In the genomic region with DNA sequence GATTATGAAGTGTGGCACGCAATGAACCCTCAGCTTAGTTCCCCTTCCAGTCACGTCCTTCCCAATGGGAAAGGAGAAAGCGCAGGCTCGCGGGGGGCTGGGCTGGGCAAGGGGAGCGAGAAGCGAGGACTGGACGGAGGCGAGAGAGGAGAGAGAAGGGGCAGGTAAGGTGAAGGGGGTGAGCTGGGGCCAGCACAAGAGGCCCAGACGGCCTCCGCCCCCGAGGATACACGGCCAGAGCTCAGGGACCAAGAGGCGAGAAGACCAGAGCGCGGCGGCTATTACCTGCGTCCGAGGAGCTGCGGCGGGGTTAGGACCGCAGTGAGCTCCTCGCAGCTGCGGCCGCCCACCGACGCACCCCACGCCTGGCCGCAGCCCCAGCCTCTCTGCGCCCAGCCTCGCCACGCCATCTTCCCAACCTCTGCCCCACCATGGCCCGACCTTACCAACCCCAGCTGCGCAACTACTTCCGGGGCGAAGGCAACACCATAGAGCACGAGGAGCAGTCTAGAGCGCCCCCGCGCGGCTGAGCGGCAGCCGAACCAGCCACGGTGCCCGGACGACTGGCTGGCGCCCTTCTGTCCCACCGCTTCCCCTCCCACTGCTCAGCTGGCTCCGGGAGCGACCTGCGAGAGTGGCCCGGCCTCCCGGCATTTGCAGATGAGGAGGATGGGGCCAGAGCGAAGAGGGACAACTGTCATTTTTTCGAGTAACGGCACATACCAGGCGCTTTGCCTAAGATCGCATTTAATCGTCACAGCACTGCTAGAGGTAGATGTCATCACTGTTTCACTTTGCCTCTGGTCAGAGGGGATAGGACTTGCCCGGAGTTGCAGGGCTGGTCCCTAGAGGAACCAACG, we compare ENCODE assay signal across 1 cellular context.
A peak's percentile ranks its signal among the peaks of the same experiment; 100 is the strongest.
TF ChIP-seq lines count a peak whose summit lies in the region.

A gene with protein sequence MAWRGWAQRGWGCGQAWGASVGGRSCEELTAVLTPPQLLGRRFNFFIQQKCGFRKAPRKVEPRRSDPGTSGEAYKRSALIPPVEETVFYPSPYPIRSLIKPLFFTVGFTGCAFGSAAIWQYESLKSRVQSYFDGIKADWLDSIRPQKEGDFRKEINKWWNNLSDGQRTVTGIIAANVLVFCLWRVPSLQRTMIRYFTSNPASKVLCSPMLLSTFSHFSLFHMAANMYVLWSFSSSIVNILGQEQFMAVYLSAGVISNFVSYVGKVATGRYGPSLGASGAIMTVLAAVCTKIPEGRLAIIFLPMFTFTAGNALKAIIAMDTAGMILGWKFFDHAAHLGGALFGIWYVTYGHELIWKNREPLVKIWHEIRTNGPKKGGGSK (minus strand): TSS at position 444 of the 860 bp plus-strand sequence. CDS start 34 bp downstream, at position 410.

TF ChIP-seq in HepG2, 621 proteins besides CTCF, POLR2A, EP300 and RAD21 (continued from another document and continues in another):
- TF ChIP-seq, protein P1, sequence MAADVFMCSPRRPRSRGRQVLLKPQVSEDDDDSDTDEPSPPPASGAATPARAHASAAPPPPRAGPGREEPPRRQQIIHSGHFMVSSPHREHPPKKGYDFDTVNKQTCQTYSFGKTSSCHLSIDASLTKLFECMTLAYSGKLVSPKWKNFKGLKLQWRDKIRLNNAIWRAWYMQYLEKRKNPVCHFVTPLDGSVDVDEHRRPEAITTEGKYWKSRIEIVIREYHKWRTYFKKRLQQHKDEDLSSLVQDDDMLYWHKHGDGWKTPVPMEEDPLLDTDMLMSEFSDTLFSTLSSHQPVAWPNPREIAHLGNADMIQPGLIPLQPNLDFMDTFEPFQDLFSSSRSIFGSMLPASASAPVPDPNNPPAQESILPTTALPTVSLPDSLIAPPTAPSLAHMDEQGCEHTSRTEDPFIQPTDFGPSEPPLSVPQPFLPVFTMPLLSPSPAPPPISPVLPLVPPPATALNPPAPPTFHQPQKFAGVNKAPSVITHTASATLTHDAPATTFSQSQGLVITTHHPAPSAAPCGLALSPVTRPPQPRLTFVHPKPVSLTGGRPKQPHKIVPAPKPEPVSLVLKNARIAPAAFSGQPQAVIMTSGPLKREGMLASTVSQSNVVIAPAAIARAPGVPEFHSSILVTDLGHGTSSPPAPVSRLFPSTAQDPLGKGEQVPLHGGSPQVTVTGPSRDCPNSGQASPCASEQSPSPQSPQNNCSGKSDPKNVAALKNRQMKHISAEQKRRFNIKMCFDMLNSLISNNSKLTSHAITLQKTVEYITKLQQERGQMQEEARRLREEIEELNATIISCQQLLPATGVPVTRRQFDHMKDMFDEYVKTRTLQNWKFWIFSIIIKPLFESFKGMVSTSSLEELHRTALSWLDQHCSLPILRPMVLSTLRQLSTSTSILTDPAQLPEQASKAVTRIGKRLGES (CRISPR knock-in tag; IDR thresholded peaks at IDR 0.05; ENCODE audit: borderline replicate concordance): no peak
- TF ChIP-seq RBM39 (IDR thresholded peaks at IDR 0.05; ENCODE audit: low read depth, low read length, poor library complexity, severe bottlenecking) (peak; percentile 42), FOSL2 (CRISPR knock-in tag; IDR thresholded peaks at IDR 0.05) (peak; percentile 63), MXD4 (CRISPR knock-in tag; IDR thresholded peaks at IDR 0.05) (peak; percentile 93), MIXL1 (CRISPR knock-in tag; IDR thresholded peaks at IDR 0.05) (peak; percentile 81; the same call in 1 of the 2 replicates), ZFP82 (CRISPR knock-in tag; IDR thresholded peaks at IDR 0.05; ENCODE audit: borderline replicate concordance) (0 out of 2 replicates have a peak, but pooled peaks have one; percentile 68), ZSCAN21 (CRISPR knock-in tag; IDR thresholded peaks at IDR 0.05; ENCODE audit: borderline replicate concordance) (peak; percentile 97), CBFB (CRISPR knock-in tag; IDR thresholded peaks at IDR 0.05) (peak; percentile 92; the same call in 1 of the 2 replicates), ESRRA (CRISPR knock-in tag; IDR thresholded peaks at IDR 0.05; ENCODE audit: low read depth) (peak; percentile 85; the same call in 1 of the 2 replicates), ZNF879 (CRISPR knock-in tag; IDR thresholded peaks at IDR 0.05) (peak; percentile 94; the same call in 1 of the 2 replicates), ARID2 (CRISPR knock-in tag; IDR thresholded peaks at IDR 0.05; ENCODE audit: borderline replicate concordance) (0 out of 2 replicates have a peak, but pooled peaks have one; percentile 22), ZNF776 (CRISPR knock-in tag; IDR thresholded peaks at IDR 0.05) (peak; percentile 57; the same call in 1 of the 2 replicates), NFIB (CRISPR knock-in tag; IDR thresholded peaks at IDR 0.05; ENCODE audit: borderline replicate concordance) (no peak), PRMT3 (CRISPR knock-in tag; IDR thresholded peaks at IDR 0.05; ENCODE audit: borderline replicate concordance, low read depth) (no peak), EZH2 (conservative IDR thresholded peaks at IDR 0.05; ENCODE audit: low read depth, low read length) (no peak), TGIF2 (CRISPR knock-in tag; IDR thresholded peaks at IDR 0.05) (no peak; the same call in 1 of the 2 replicates), ZFX (CRISPR knock-in tag; IDR thresholded peaks at IDR 0.05; ENCODE audit: low read depth) (peak; percentile 97), TARDBP (CRISPR knock-in tag; IDR thresholded peaks at IDR 0.05) (peak; percentile 99), HCFC1 (IDR thresholded peaks at IDR 0.05; ENCODE audit: low read depth, low read length) (peak; percentile 75), ZMYM2 (CRISPR knock-in tag; IDR thresholded peaks at IDR 0.05) (peak; percentile 35; the same call in 1 of the 2 replicates), ARNTL (CRISPR knock-in tag; IDR thresholded peaks at IDR 0.05) (peak; percentile 82; the same call in 1 of the 2 replicates), SALL2 (CRISPR knock-in tag; IDR thresholded peaks at IDR 0.05) (peak; percentile 82), ARNT2 (CRISPR knock-in tag; IDR thresholded peaks at IDR 0.05; ENCODE audit: low read depth) (peak; percentile 69), ZNF772 (CRISPR knock-in tag; IDR thresholded peaks at IDR 0.05) (peak; percentile 92), JUNB (CRISPR knock-in tag; IDR thresholded peaks at IDR 0.05; ENCODE audit: borderline replicate concordance) (no peak), ZNF589 (CRISPR knock-in tag; conservative IDR thresholded peaks at IDR 0.05) (0 out of 2 replicates have a peak, but pooled peaks have one; percentile 54)
- TF ChIP-seq, protein P2, sequence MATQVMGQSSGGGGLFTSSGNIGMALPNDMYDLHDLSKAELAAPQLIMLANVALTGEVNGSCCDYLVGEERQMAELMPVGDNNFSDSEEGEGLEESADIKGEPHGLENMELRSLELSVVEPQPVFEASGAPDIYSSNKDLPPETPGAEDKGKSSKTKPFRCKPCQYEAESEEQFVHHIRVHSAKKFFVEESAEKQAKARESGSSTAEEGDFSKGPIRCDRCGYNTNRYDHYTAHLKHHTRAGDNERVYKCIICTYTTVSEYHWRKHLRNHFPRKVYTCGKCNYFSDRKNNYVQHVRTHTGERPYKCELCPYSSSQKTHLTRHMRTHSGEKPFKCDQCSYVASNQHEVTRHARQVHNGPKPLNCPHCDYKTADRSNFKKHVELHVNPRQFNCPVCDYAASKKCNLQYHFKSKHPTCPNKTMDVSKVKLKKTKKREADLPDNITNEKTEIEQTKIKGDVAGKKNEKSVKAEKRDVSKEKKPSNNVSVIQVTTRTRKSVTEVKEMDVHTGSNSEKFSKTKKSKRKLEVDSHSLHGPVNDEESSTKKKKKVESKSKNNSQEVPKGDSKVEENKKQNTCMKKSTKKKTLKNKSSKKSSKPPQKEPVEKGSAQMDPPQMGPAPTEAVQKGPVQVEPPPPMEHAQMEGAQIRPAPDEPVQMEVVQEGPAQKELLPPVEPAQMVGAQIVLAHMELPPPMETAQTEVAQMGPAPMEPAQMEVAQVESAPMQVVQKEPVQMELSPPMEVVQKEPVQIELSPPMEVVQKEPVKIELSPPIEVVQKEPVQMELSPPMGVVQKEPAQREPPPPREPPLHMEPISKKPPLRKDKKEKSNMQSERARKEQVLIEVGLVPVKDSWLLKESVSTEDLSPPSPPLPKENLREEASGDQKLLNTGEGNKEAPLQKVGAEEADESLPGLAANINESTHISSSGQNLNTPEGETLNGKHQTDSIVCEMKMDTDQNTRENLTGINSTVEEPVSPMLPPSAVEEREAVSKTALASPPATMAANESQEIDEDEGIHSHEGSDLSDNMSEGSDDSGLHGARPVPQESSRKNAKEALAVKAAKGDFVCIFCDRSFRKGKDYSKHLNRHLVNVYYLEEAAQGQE (IDR thresholded peaks at IDR 0.05; ENCODE audit: borderline replicate concordance in 1 of 2, low read depth in 1 of 2, low read length in 2 of 2): peak in 1 of 2 experiments; percentile 65; a peak in 1 of 4 replicates
- TF ChIP-seq, protein P3, sequence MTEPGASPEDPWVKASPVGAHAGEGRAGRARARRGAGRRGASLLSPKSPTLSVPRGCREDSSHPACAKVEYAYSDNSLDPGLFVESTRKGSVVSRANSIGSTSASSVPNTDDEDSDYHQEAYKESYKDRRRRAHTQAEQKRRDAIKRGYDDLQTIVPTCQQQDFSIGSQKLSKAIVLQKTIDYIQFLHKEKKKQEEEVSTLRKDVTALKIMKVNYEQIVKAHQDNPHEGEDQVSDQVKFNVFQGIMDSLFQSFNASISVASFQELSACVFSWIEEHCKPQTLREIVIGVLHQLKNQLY (CRISPR knock-in tag; IDR thresholded peaks at IDR 0.05): no peak
- TF ChIP-seq, protein P4, sequence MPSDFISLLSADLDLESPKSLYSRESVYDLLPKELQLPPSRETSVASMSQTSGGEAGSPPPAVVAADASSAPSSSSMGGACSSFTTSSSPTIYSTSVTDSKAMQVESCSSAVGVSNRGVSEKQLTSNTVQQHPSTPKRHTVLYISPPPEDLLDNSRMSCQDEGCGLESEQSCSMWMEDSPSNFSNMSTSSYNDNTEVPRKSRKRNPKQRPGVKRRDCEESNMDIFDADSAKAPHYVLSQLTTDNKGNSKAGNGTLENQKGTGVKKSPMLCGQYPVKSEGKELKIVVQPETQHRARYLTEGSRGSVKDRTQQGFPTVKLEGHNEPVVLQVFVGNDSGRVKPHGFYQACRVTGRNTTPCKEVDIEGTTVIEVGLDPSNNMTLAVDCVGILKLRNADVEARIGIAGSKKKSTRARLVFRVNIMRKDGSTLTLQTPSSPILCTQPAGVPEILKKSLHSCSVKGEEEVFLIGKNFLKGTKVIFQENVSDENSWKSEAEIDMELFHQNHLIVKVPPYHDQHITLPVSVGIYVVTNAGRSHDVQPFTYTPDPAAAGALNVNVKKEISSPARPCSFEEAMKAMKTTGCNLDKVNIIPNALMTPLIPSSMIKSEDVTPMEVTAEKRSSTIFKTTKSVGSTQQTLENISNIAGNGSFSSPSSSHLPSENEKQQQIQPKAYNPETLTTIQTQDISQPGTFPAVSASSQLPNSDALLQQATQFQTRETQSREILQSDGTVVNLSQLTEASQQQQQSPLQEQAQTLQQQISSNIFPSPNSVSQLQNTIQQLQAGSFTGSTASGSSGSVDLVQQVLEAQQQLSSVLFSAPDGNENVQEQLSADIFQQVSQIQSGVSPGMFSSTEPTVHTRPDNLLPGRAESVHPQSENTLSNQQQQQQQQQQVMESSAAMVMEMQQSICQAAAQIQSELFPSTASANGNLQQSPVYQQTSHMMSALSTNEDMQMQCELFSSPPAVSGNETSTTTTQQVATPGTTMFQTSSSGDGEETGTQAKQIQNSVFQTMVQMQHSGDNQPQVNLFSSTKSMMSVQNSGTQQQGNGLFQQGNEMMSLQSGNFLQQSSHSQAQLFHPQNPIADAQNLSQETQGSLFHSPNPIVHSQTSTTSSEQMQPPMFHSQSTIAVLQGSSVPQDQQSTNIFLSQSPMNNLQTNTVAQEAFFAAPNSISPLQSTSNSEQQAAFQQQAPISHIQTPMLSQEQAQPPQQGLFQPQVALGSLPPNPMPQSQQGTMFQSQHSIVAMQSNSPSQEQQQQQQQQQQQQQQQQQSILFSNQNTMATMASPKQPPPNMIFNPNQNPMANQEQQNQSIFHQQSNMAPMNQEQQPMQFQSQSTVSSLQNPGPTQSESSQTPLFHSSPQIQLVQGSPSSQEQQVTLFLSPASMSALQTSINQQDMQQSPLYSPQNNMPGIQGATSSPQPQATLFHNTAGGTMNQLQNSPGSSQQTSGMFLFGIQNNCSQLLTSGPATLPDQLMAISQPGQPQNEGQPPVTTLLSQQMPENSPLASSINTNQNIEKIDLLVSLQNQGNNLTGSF (CRISPR knock-in tag; IDR thresholded peaks at IDR 0.05): no peak
- TF ChIP-seq, protein P5, sequence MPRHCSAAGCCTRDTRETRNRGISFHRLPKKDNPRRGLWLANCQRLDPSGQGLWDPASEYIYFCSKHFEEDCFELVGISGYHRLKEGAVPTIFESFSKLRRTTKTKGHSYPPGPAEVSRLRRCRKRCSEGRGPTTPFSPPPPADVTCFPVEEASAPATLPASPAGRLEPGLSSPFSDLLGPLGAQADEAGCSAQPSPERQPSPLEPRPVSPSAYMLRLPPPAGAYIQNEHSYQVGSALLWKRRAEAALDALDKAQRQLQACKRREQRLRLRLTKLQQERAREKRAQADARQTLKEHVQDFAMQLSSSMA (CRISPR knock-in tag; IDR thresholded peaks at IDR 0.05): peak; percentile 98
- TF ChIP-seq, protein P6, sequence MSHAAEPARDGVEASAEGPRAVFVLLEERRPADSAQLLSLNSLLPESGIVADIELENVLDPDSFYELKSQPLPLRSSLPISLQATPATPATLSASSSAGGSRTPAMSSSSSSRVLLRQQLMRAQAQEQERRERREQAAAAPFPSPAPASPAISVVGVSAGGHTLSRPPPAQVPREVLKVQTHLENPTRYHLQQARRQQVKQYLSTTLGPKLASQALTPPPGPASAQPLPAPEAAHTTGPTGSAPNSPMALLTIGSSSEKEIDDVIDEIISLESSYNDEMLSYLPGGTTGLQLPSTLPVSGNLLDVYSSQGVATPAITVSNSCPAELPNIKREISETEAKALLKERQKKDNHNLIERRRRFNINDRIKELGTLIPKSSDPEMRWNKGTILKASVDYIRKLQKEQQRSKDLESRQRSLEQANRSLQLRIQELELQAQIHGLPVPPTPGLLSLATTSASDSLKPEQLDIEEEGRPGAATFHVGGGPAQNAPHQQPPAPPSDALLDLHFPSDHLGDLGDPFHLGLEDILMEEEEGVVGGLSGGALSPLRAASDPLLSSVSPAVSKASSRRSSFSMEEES (CRISPR knock-in tag; IDR thresholded peaks at IDR 0.05): peak; percentile 85
- TF ChIP-seq, protein P7, sequence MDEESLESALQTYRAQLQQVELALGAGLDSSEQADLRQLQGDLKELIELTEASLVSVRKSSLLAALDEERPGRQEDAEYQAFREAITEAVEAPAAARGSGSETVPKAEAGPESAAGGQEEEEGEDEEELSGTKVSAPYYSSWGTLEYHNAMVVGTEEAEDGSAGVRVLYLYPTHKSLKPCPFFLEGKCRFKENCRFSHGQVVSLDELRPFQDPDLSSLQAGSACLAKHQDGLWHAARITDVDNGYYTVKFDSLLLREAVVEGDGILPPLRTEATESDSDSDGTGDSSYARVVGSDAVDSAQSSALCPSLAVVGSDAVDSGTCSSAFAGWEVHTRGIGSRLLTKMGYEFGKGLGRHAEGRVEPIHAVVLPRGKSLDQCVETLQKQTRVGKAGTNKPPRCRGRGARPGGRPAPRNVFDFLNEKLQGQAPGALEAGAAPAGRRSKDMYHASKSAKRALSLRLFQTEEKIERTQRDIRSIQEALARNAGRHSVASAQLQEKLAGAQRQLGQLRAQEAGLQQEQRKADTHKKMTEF (CRISPR knock-in tag; IDR thresholded peaks at IDR 0.05): peak; percentile 96
- TF ChIP-seq, protein P8, sequence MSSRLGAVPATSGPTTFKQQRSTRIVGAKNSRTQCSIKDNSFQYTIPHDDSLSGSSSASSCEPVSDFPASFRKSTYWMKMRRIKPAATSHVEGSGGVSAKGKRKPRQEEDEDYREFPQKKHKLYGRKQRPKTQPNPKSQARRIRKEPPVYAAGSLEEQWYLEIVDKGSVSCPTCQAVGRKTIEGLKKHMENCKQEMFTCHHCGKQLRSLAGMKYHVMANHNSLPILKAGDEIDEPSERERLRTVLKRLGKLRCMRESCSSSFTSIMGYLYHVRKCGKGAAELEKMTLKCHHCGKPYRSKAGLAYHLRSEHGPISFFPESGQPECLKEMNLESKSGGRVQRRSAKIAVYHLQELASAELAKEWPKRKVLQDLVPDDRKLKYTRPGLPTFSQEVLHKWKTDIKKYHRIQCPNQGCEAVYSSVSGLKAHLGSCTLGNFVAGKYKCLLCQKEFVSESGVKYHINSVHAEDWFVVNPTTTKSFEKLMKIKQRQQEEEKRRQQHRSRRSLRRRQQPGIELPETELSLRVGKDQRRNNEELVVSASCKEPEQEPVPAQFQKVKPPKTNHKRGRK (CRISPR knock-in tag; IDR thresholded peaks at IDR 0.05): 0 out of 2 replicates have a peak, but pooled peaks have one; percentile 27
